Comparison of ENCODE assay signal across 27 cellular contexts in genomic region chr11:15768321-15768720, GRCh38.
DNase-seq lines count a peak whose midpoint lies in the region; ATAC-seq and TF ChIP-seq lines count a peak whose summit lies in the region.
"Had no signal": no experiment of that assay in that cellular context is flagged by ENCODE, and none has a peak within 500 bp of the region (broad histone marks: within the 10 kb centered on the region; RNA-seq: fewer than 3 reads in every experiment).

No MANE protein-coding gene starts in this region.

- peaks cover 25% of the 10 kb centered on the region for H3K9me3 Mint-ChIP-seq in dendritic cell treated with granulocyte-macrophage colony-stimulating factor and Interleukin-4, amounts not matched to agents 40 ng/mL and 50 ng/mL, for 4 days
- H3K9me3 Mint-ChIP-seq: CD4-positive, alpha-beta T cell; IgD-negative memory B cell had no signal

- peaks cover 10% of the 10 kb centered on the region for H3K27me3 Mint-ChIP-seq in dendritic cell treated with granulocyte-macrophage colony-stimulating factor and Interleukin-4, amounts not matched to agents 40 ng/mL and 50 ng/mL, for 4 days
- H3K27me3 Mint-ChIP-seq: CD4-positive, alpha-beta T cell had no signal

- no TSS peak for BruUV-seq in PC-9 (replicated peaks; lab: Mats Ljungman, UMichigan)

- TF ChIP-seq POLR2A in prostate gland (IDR thresholded peaks at IDR 0.05): no peak

- H3K9me3 ChIP-seq in PC-9 (ENCODE audit: insufficient read depth, low read depth): peaks cover 9% of the 10 kb centered on the region; the same call in 1 of the 2 replicates
- no peaks in the 10 kb centered on the region for H3K9me3 ChIP-seq in mucosa of descending colon
- H3K9me3 ChIP-seq in prostate gland: no peaks in the 10 kb centered on the region
- H3K9me3 ChIP-seq: HAP-1, Peyer's patch had no signal

- intact Hi-C loops in PC-9 (cut with micrococcal nuclease; ENCODE audit: unreplicated experiment) (loop anchor here (2.0 kb wide), 3 partner anchors 48 to 838 kb away; no protein-coding TSS in a partner anchor), mucosa of descending colon (cut with DNase I, micrococcal nuclease) (loop anchor here in 1 of 2 donors (10.0 kb wide), 1 partner anchor 46 kb away; no protein-coding TSS in a partner anchor), prostate gland (cut with DNase I) (no loop called here)
- intact Hi-C loops in dendritic cell treated with granulocyte-macrophage colony-stimulating factor and Interleukin-4, amounts not matched to agents 40 ng/mL and 50 ng/mL, for 4 days (cut with micrococcal nuclease): loop anchor here (5.0 kb wide), 1 partner anchor 34 kb away; no protein-coding TSS in a partner anchor

- H3K36me3 ChIP-seq in PC-9 (ENCODE audit: low read depth) (no peaks in the 10 kb centered on the region), mucosa of descending colon (ENCODE audit: low read depth) (no peaks in the 10 kb centered on the region), prostate gland (no peaks in the 10 kb centered on the region)
- H3K36me3 ChIP-seq: BLaER1 treated with 17β-estradiol and CSF1 and Interleukin-3, amounts not matched to agents 10 nM and 100 nM; HAP-1; Peyer's patch had no signal

- no peaks in the 10 kb centered on the region for H3K9me2 ChIP-seq in PC-9 (ENCODE audit: insufficient read depth)

- POLR2A ChIA-PET in PC-9 (lab: Charles Lee; ENCODE audit: unreplicated experiment): no interaction called here

- H4K20me1 ChIP-seq in PC-9 (ENCODE audit: insufficient read depth): no peaks in the 10 kb centered on the region
- H4K20me1 ChIP-seq: BLaER1 treated with 17β-estradiol and CSF1 and Interleukin-3, amounts not matched to agents 10 nM and 100 nM had no signal

- H3K27me3 ChIP-seq in PC-9 (ENCODE audit: insufficient read depth, low read depth): no peaks in the 10 kb centered on the region
- no peaks in the 10 kb centered on the region for H3K27me3 ChIP-seq in prostate gland (replicated peaks; ENCODE audit: insufficient read depth)
- H3K27me3 ChIP-seq: BLaER1 treated with 17β-estradiol and CSF1 and Interleukin-3, amounts not matched to agents 10 nM and 100 nM; Peyer's patch had no signal

- peaks cover 6% of the 10 kb centered on the region; the same call in 1 of the 2 replicates for H3F3A ChIP-seq in PC-9 (ENCODE audit: insufficient read depth, low read depth)

- peak; percentile 69 for ATAC-seq in mucosa of descending colon
- ATAC-seq: A549, GM12878, GM23338 had no signal

- peaks cover 63% of the 10 kb centered on the region for H3K4me1 Mint-ChIP-seq in dendritic cell treated with granulocyte-macrophage colony-stimulating factor and Interleukin-4, amounts not matched to agents 40 ng/mL and 50 ng/mL, for 4 days (ENCODE audit: low read depth)
- H3K4me1 Mint-ChIP-seq: IgD-negative memory B cell had no signal

- no peaks in the 10 kb centered on the region for H3K79me2 ChIP-seq in PC-9 (ENCODE audit: low read depth)

- 83% methylated on average over 5 of the region's 5 CpGs for WGBS in prostate gland

- H2AFZ ChIP-seq in PC-9: no peak overlapping the region
- H2AFZ ChIP-seq: GM23338 had no signal

- H3K36me3 Mint-ChIP-seq in dendritic cell treated with granulocyte-macrophage colony-stimulating factor and Interleukin-4, amounts not matched to agents 40 ng/mL and 50 ng/mL, for 4 days (ENCODE audit: low read depth): peaks cover 18% of the 10 kb centered on the region
- H3K36me3 Mint-ChIP-seq: IgD-negative memory B cell had no signal

- H3K4me1 ChIP-seq in PC-9 (replicated peaks; ENCODE audit: insufficient read depth) (peaks cover 40% of the 10 kb centered on the region), mucosa of descending colon (ENCODE audit: low read depth) (peaks cover 11% of the 10 kb centered on the region), prostate gland (replicated peaks) (no peaks in the 10 kb centered on the region)
- H3K4me1 ChIP-seq: A549, HAP-1, Peyer's patch had no signal

- H3K27ac ChIP-seq in PC-9 (peak overlapping the region; percentile 76), prostate gland (peak overlapping the region; percentile 51 to 67)
- H3K27ac ChIP-seq: A549; BLaER1 treated with 17β-estradiol and CSF1 and Interleukin-3, amounts not matched to agents 10 nM and 100 nM; HL-60; KMS-11 had no signal

- H3K4me2 ChIP-seq in PC-9: no peak overlapping the region
- H3K4me2 ChIP-seq: A549; BLaER1 treated with 17β-estradiol and CSF1 and Interleukin-3, amounts not matched to agents 10 nM and 100 nM; GM23338; KMS-11 had no signal

- TF ChIP-seq CTCF in PC-9 (conservative IDR thresholded peaks at IDR 0.05): no peak
- TF ChIP-seq CTCF in mucosa of descending colon (IDR thresholded peaks at IDR 0.05): no peak
- TF ChIP-seq CTCF in prostate gland (IDR thresholded peaks at IDR 0.05): no peak

- no peak for DNase-seq in PC-9
- peak in 1 of 3 donors; percentile 57 for DNase-seq in mucosa of descending colon
- DNase-seq in prostate gland (ENCODE audit: low spot score): no peak
- DNase-seq in activated naive CD4-positive, alpha-beta T cell treated with anti-CD3 and anti-CD28 coated beads, Interleukin-2, amount 50 U/mL, for 16 hours: no peak
- DNase-seq in activated naive CD4-positive, alpha-beta T cell treated with Interleukin-2 at 50 U/mL for 16 hours: no peak
- no peak for DNase-seq in HK-2 (ENCODE audit: unreplicated experiment)
- DNase-seq in 8988T: no peak
- DNase-seq: AML-193; CD4-positive, alpha-beta T cell; GDM1; HFFc6; MM.1S; NCI-H1694; NCI-H2029 treated with DMSO at 0.1 percent for 48 hours; NCI-H446 treated with DMSO at 0.1 percent for 48 hours; NCI-H526; Peyer's patch; SHP77 treated with DMSO at 0.1 percent for 48 hours had no signal

- H3K27ac Mint-ChIP-seq in dendritic cell treated with granulocyte-macrophage colony-stimulating factor and Interleukin-4, amounts not matched to agents 40 ng/mL and 50 ng/mL, for 4 days: peak overlapping the region; percentile 65
- H3K27ac Mint-ChIP-seq: CD4-positive, alpha-beta T cell; GM23338; HFFc6; IgD-negative memory B cell had no signal

- no peak overlapping the region for H3K4me3 ChIP-seq in PC-9
- no peak overlapping the region for H3K4me3 ChIP-seq in mucosa of descending colon
- no peak overlapping the region for H3K4me3 ChIP-seq in prostate gland
- H3K4me3 ChIP-seq: A549; BLaER1 treated with 17β-estradiol and CSF1 and Interleukin-3, amounts not matched to agents 10 nM and 100 nM; GM12878; GM23338; HAP-1; Peyer's patch had no signal

- CTCF ChIA-PET in PC-9 (lab: Charles Lee): no interaction called here

- no peak overlapping the region for H3K4me3 Mint-ChIP-seq in dendritic cell treated with granulocyte-macrophage colony-stimulating factor and Interleukin-4, amounts not matched to agents 40 ng/mL and 50 ng/mL, for 4 days
- H3K4me3 Mint-ChIP-seq: CD4-positive, alpha-beta T cell; GM23338; HFFc6; IgD-negative memory B cell had no signal
